ENCODE assay signal across 8 cellular contexts in genomic region chr7:13279854-13280435, GRCh38.
A peak's percentile ranks its signal among the peaks of the same experiment; 100 is the strongest.
DNase-seq lines count a peak whose midpoint lies in the region; ATAC-seq and TF ChIP-seq lines count a peak whose summit lies in the region.

No MANE protein-coding gene starts in this region.

- peak; percentile 43 to 65 for DNase-seq in NCI-H2081 (lab: John Stamatoyannopoulos, UW)
- no peak for DNase-seq in NCI-H2081 treated with DMSO at 0.1 percent for 48 hours (lab: John Stamatoyannopoulos, UW)
- peak; percentile 46 to 81 for DNase-seq in NCI-H446 (lab: John Stamatoyannopoulos, UW)
- peak; percentile 21 for DNase-seq in cerebellum (ENCODE audit: low spot score)
- no peak for DNase-seq in neural crest cell (ENCODE audit: low read depth, low spot score)
- DNase-seq in activated CD4-positive, alpha-beta T cell treated with anti-CD3 and anti-CD28 coated beads, Interleukin-2, amount 10 ng/mL, durations not matched to agents 7 days and 5 days, result no peak
- no peak for DNase-seq in activated T-cell treated with anti-CD3 and anti-CD28 coated beads, Interleukin-2, amount 50 U/mL, for 24 hours

- peaks cover 3% of the 10 kb centered on the region for H3K36me3 Mint-ChIP-seq in neural crest cell (ENCODE audit: low read depth)
- H3K36me3 Mint-ChIP-seq in activated CD4-positive, alpha-beta T cell treated with anti-CD3 and anti-CD28 coated beads, Interleukin-2, amount 10 ng/mL, durations not matched to agents 7 days and 5 days (ENCODE audit: low read depth), result no peaks in the 10 kb centered on the region
- no peaks in the 10 kb centered on the region for H3K36me3 Mint-ChIP-seq in activated T-cell treated with anti-CD3 and anti-CD28 coated beads, Interleukin-2, amount 50 U/mL, for 24 hours (ENCODE audit: low read depth)

- CTCF ChIA-PET in activated CD4-positive, alpha-beta T cell treated with anti-CD3 and anti-CD28 coated beads, Interleukin-2, amount 10 ng/mL, durations not matched to agents 7 days and 5 days (lab: Charles Lee), result interaction anchor here (0.6 kb wide), 1 partner anchor 936 kb away, joined by 3 read pairs; no protein-coding TSS in a partner anchor

- H3K4me1 Mint-ChIP-seq in neural crest cell, result peaks cover 11% of the 10 kb centered on the region
- H3K4me1 Mint-ChIP-seq in activated CD4-positive, alpha-beta T cell treated with anti-CD3 and anti-CD28 coated beads, Interleukin-2, amount 10 ng/mL, durations not matched to agents 7 days and 5 days, result no peaks in the 10 kb centered on the region
- no peaks in the 10 kb centered on the region for H3K4me1 Mint-ChIP-seq in activated T-cell treated with anti-CD3 and anti-CD28 coated beads, Interleukin-2, amount 50 U/mL, for 24 hours (ENCODE audit: low read depth)

- POLR2A ChIA-PET in activated CD4-positive, alpha-beta T cell treated with anti-CD3 and anti-CD28 coated beads, Interleukin-2, amount 10 ng/mL, durations not matched to agents 7 days and 5 days (lab: Charles Lee), result no interaction called here

- TF ChIP-seq CTCF in neural crest cell (conservative IDR thresholded peaks at IDR 0.05), result peak; percentile 82

- H3K27me3 Mint-ChIP-seq in neural crest cell (ENCODE audit: low read depth), result no peaks in the 10 kb centered on the region
- no peaks in the 10 kb centered on the region for H3K27me3 Mint-ChIP-seq in activated CD4-positive, alpha-beta T cell treated with anti-CD3 and anti-CD28 coated beads, Interleukin-2, amount 10 ng/mL, durations not matched to agents 7 days and 5 days
- H3K27me3 Mint-ChIP-seq in activated T-cell treated with anti-CD3 and anti-CD28 coated beads, Interleukin-2, amount 50 U/mL, for 24 hours, result peaks cover 13% of the 10 kb centered on the region

- H3K9me3 Mint-ChIP-seq in neural crest cell, result peaks cover 3% of the 10 kb centered on the region
- no peaks in the 10 kb centered on the region for H3K9me3 Mint-ChIP-seq in activated CD4-positive, alpha-beta T cell treated with anti-CD3 and anti-CD28 coated beads, Interleukin-2, amount 10 ng/mL, durations not matched to agents 7 days and 5 days
- H3K9me3 Mint-ChIP-seq in activated T-cell treated with anti-CD3 and anti-CD28 coated beads, Interleukin-2, amount 50 U/mL, for 24 hours, result no peaks in the 10 kb centered on the region

- no peak overlapping the region for H3K4me3 Mint-ChIP-seq in neural crest cell
- H3K4me3 Mint-ChIP-seq in activated CD4-positive, alpha-beta T cell treated with anti-CD3 and anti-CD28 coated beads, Interleukin-2, amount 10 ng/mL, durations not matched to agents 7 days and 5 days, result no peak overlapping the region
- no peak overlapping the region for H3K4me3 Mint-ChIP-seq in activated T-cell treated with anti-CD3 and anti-CD28 coated beads, Interleukin-2, amount 50 U/mL, for 24 hours

- no peak overlapping the region for H3K27ac Mint-ChIP-seq in neural crest cell (ENCODE audit: unreplicated experiment)
- no peak overlapping the region for H3K27ac Mint-ChIP-seq in activated CD4-positive, alpha-beta T cell treated with anti-CD3 and anti-CD28 coated beads, Interleukin-2, amount 10 ng/mL, durations not matched to agents 7 days and 5 days
- H3K27ac Mint-ChIP-seq in activated T-cell treated with anti-CD3 and anti-CD28 coated beads, Interleukin-2, amount 50 U/mL, for 24 hours, result no peak overlapping the region

- no peak for ATAC-seq in GM21529 (IDR thresholded peaks at IDR 0.05; ENCODE audit: unreplicated experiment)

Comparison
In these comparisons a context has a peak if more than half of its experiments do, and no peak if none do; other contexts are left out.
1. DNase-seq: peak in NCI-H2081 (2 of 2), NCI-H446 (2 of 2) and cerebellum (single experiment); none in NCI-H2081 treated with DMSO at 0.1 percent for 48 hours (single experiment), neural crest cell (single experiment), activated CD4-positive, alpha-beta T cell treated with anti-CD3 and anti-CD28 coated beads, Interleukin-2, amount 10 ng/mL, durations not matched to agents 7 days and 5 days (single experiment) and activated T-cell treated with anti-CD3 and anti-CD28 coated beads, Interleukin-2, amount 50 U/mL, for 24 hours (single experiment).